Comparison of ENCODE assay signal across 23 cellular contexts in genomic region chr11:71368966-71369365, GRCh38.
"Had no signal": no experiment of that assay in that cellular context is flagged by ENCODE, and none has a peak within 500 bp of the region (broad histone marks: within the 10 kb centered on the region; RNA-seq: fewer than 3 reads in every experiment).

No MANE protein-coding gene starts in this region.

- DNase-seq: colonic mucosa; cortex of kidney; effector CD8-positive, alpha-beta T cell; effector memory CD8-positive, alpha-beta T cell; endodermal cell; erythroblast; esophagus squamous epithelium; foreskin fibroblast; foreskin melanocyte; gastrocnemius medialis; glutamatergic neuron; head of caudate nucleus; heart right ventricle; hippocampal formation; left cardiac atrium; left lung; left ventricle myocardium superior; lower lobe of right lung; mesenchymal stem cell; mucosa of descending colon; naive B cell had no signal

- ATAC-seq: effector memory CD8-positive, alpha-beta T cell; esophagus mucosa; gastrocnemius medialis; heart right ventricle; left cardiac atrium; left lung; left ventricle myocardium superior; lower lobe of right lung; mucosa of descending colon had no signal

- H3K36me3 ChIP-seq: colonic mucosa, esophagus squamous epithelium, gastrocnemius medialis, heart right ventricle, left lung, lower lobe of right lung had no signal

- H3K27ac ChIP-seq: colonic mucosa, epithelial cell of prostate, esophagus squamous epithelium, gastrocnemius medialis, heart right ventricle, left lung, lower lobe of right lung had no signal

- H3K9me3 ChIP-seq: colonic mucosa, esophagus squamous epithelium, gastrocnemius medialis, heart right ventricle, left lung, lower lobe of right lung, mucosa of descending colon had no signal

- H3K4me1 ChIP-seq: colonic mucosa, esophagus squamous epithelium, gastrocnemius medialis, heart right ventricle, left lung, lower lobe of right lung had no signal

- H3K4me3 ChIP-seq: colonic mucosa, esophagus squamous epithelium, gastrocnemius medialis, heart right ventricle, left lung, lower lobe of right lung, mucosa of descending colon had no signal

- H3K27me3 ChIP-seq: colonic mucosa, gastrocnemius medialis had no signal
